ENCODE assay signal across 22 cellular contexts in the genomic region with DNA sequence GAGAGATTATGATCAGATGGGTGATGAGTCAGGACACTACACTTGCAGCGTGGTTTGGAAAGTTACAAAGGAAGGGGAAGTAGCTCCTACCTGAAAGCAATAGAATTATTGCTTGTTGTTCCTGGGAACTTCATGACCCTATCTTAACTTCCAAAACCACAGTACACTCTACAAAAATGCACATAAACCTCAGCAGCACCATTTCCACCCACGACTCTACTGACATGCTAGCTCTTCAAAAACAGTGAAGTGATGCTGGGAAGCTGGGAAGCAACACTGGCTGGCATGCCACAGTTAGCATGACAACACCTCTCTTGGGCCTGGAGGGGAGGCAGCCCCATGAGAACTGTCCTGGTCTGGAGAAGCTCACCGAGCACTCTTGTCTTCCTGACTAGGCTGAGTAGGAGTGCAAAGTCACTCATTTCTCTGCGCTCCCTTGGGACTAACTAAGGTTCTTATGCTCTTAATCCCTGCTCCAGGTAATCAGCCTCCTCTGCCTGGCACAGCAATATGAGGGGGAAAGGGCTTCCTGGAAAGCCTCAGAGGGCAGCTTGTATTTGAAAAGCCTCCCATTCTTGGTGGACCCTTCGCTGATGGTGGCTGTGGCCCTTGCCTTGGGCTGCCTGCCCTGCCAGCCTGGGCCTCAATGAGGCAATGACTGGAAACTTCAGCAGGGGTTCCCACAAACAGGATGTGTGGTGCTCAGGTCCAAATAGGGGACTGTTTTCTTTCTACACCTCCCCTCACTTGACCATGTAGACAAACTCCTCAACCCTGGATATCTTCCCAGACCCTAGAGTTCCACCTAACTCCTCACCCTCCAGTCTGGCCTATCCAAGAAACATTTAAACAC. TPM values are rescaled to one million over a fixed set of nuclear protein-coding genes. Genes with fewer than 3 reads are reported as not detected.
DNase-seq lines count a peak whose midpoint lies in the region; ATAC-seq and TF ChIP-seq lines count a peak whose summit lies in the region.
"Had no signal": no experiment of that assay in that cellular context is flagged by ENCODE, and none has a peak within 500 bp of the region (broad histone marks: within the 10 kb centered on the region; RNA-seq: fewer than 3 reads in every experiment).

No MANE protein-coding gene starts in this region.

- no peak overlapping the region for H3K9ac ChIP-seq in GM23248

- H2AFZ ChIP-seq in GM23248 (no peak overlapping the region), PC-9 (no peak overlapping the region)

- no peaks in the 10 kb centered on the region for H3K9me2 ChIP-seq in GM23248 (ENCODE audit: insufficient read depth)
- no peaks in the 10 kb centered on the region for H3K9me2 ChIP-seq in PC-9 (ENCODE audit: insufficient read depth)

- no peak for TF ChIP-seq CTCF in PC-9 (conservative IDR thresholded peaks at IDR 0.05)
- TF ChIP-seq CTCF in foreskin keratinocyte (conservative IDR thresholded peaks at IDR 0.05): no peak

- CTCF ChIA-PET in PC-9 (lab: Charles Lee): interaction anchor here (0.6 kb wide), 1 partner anchor 422 kb away, joined by 13 read pairs; no protein-coding TSS in a partner anchor

- H3K27ac ChIP-seq in GM23248 (0 out of 2 replicates have a peak overlapping the region, but pooled peaks have one; percentile 15), PC-9 (peak overlapping the region; percentile 56), foreskin keratinocyte (no peak overlapping the region)
- H3K27ac ChIP-seq: adrenal gland, left ventricle myocardium inferior, WERI-Rb-1 had no signal

- H3K27me3 ChIP-seq in GM23248 (replicated peaks; ENCODE audit: insufficient read depth) (peaks cover 22% of the 10 kb centered on the region), PC-9 (ENCODE audit: insufficient read depth, low read depth) (no peaks in the 10 kb centered on the region), foreskin keratinocyte (peaks cover 38% of the 10 kb centered on the region)

- no TSS peak for BruUV-seq in PC-9 (replicated peaks; lab: Mats Ljungman, UMichigan)

- POLR2A ChIA-PET in PC-9 (lab: Charles Lee; ENCODE audit: unreplicated experiment): no interaction called here

- ATAC-seq in foreskin keratinocyte (peak; percentile 55), HG02571 (IDR thresholded peaks at IDR 0.05; ENCODE audit: unreplicated experiment) (no peak)
- ATAC-seq: activated CD8-positive, alpha-beta T cell treated with anti-CD3 and anti-CD28 coated beads for 36 hours; right cardiac atrium had no signal

- H3K79me2 ChIP-seq in GM23248 (ENCODE audit: insufficient read depth) (no peaks in the 10 kb centered on the region), PC-9 (ENCODE audit: low read depth) (no peaks in the 10 kb centered on the region)

- H3K4me2 ChIP-seq in GM23248 (ENCODE audit: unreplicated experiment) (no peak overlapping the region), PC-9 (peak overlapping the region; percentile 20)

- peak; percentile 35 for DNase-seq in AG08395 (ENCODE audit: low spot score)
- peak; percentile 77 for DNase-seq in GM23248
- peak in 1 of 2 experiments; percentile 88 for DNase-seq in PC-9
- DNase-seq in foreskin keratinocyte: peak; percentile 34 to 73
- DNase-seq in SIG-M5 treated with dmso at 0.1 percent for 504 hours (lab: John Stamatoyannopoulos, UW; ENCODE audit: unreplicated experiment): no peak
- DNase-seq in iPS-NIHi11 (ENCODE audit: low spot score): no peak
- no peak for DNase-seq in NCI-H146 (lab: John Stamatoyannopoulos, UW)
- DNase-seq: activated CD8-positive, alpha-beta T cell treated with anti-CD3 and anti-CD28 coated beads for 36 hours; adrenal gland; AML-193; COR-L47; effector memory CD4-positive, alpha-beta T cell; GDM1; left ventricle myocardium inferior; NCI-H1048; NCI-H2081; occipital lobe; right cardiac atrium; substantia nigra; WERI-Rb-1 had no signal

- H3F3A ChIP-seq in GM23248 (ENCODE audit: insufficient read depth) (peaks cover 15% of the 10 kb centered on the region; the same call in 1 of the 2 replicates), PC-9 (ENCODE audit: insufficient read depth, low read depth) (peaks cover 27% of the 10 kb centered on the region)

- H3K9me3 ChIP-seq in GM23248 (ENCODE audit: low read depth) (no peaks in the 10 kb centered on the region), PC-9 (ENCODE audit: insufficient read depth, low read depth) (no peaks in the 10 kb centered on the region)
- H3K9me3 ChIP-seq: adrenal gland, left ventricle myocardium inferior had no signal

- no peaks in the 10 kb centered on the region for H3K36me3 ChIP-seq in GM23248 (ENCODE audit: low read depth)
- no peaks in the 10 kb centered on the region for H3K36me3 ChIP-seq in PC-9 (ENCODE audit: low read depth)
- H3K36me3 ChIP-seq: adrenal gland, left ventricle myocardium inferior, WERI-Rb-1 had no signal

- H3K4me1 ChIP-seq in GM23248 (ENCODE audit: insufficient read depth) (peaks cover 38% of the 10 kb centered on the region), PC-9 (replicated peaks; ENCODE audit: insufficient read depth) (peaks cover 48% of the 10 kb centered on the region), foreskin keratinocyte (peaks cover 23% of the 10 kb centered on the region)
- H3K4me1 ChIP-seq: adrenal gland, left ventricle myocardium inferior had no signal

- intact Hi-C loops in PC-9 (cut with micrococcal nuclease; ENCODE audit: unreplicated experiment): no loop called here

- H4K20me1 ChIP-seq in GM23248 (ENCODE audit: insufficient read depth): no peaks in the 10 kb centered on the region
- no peaks in the 10 kb centered on the region for H4K20me1 ChIP-seq in PC-9 (ENCODE audit: insufficient read depth)

- WGBS in GM23248 (ENCODE audit: low coverage in 1 of 2, low lambda C conversion rate in 2 of 2, missing lambda C conversion rate in 2 of 2), 2 experiments: 54 to 58% methylated on average over 5 of the region's 5 CpGs

- no peak overlapping the region for H3K4me3 ChIP-seq in GM23248
- H3K4me3 ChIP-seq in PC-9: no peak overlapping the region
- H3K4me3 ChIP-seq: adrenal gland, left ventricle myocardium inferior had no signal

- in situ Hi-C loops in GM23248 (cut with MboI): no loop called here

RNA-seq across cellular contexts. Expression of a gene that starts 1.2 kb away (rescaled TPM):
- not detected in 2 replicates for total RNA-seq in GM23248 (2014; rRNA removed; shearing (Covaris generic))
- polyA plus RNA-seq in GM23248 (2016; fragmentation: Nextera tagmentation; extraction: Ambion mirVana): not detected in 2 replicates
- 0.24 and 0.73 TPM in 2 replicates for total RNA-seq in PC-9 (2021)
- not detected in 2 replicates for total RNA-seq in foreskin keratinocyte
- polyA plus RNA-seq in foreskin keratinocyte: not detected in 2 replicates
- total RNA-seq: activated CD8-positive, alpha-beta T cell treated with anti-CD3 and anti-CD28 coated beads for 36 hours; adrenal gland; left ventricle myocardium inferior; occipital lobe; right cardiac atrium; T-helper 1 cell treated with Interleukin-12 subunit alpha and Interleukin-12 subunit beta and Interleukin-4 antibody, amounts not matched to agents 30 ng/mL and 1 ng/mL, for 36 hours had no signal
- polyA plus RNA-seq: adrenal gland, right cardiac atrium had no signal

RNA-seq across cellular contexts. Expression of a gene that starts 17.6 kb away (rescaled TPM):
- total RNA-seq in GM23248 (2014; rRNA removed; shearing (Covaris generic)): not detected in 2 replicates
- polyA plus RNA-seq in GM23248 (2016; fragmentation: Nextera tagmentation; extraction: Ambion mirVana) (not detected in 2 replicates), foreskin keratinocyte (0.74 TPM in 1 of 2 replicates, not detected in the other)
- total RNA-seq in PC-9 (2021) (not detected in 2 replicates), foreskin keratinocyte (0.48 TPM in 1 of 2 replicates, not detected in the other)
- total RNA-seq: activated CD8-positive, alpha-beta T cell treated with anti-CD3 and anti-CD28 coated beads for 36 hours; adrenal gland; left ventricle myocardium inferior; occipital lobe; right cardiac atrium; T-helper 1 cell treated with Interleukin-12 subunit alpha and Interleukin-12 subunit beta and Interleukin-4 antibody, amounts not matched to agents 30 ng/mL and 1 ng/mL, for 36 hours had no signal
- polyA plus RNA-seq: adrenal gland, right cardiac atrium had no signal

RNA-seq across cellular contexts. Expression of a gene that starts 19.2 kb away (rescaled TPM):
- total RNA-seq in GM23248 (2014; rRNA removed; shearing (Covaris generic)): 0.22 TPM in 1 of 2 replicates, not detected in the other
- polyA plus RNA-seq in GM23248 (2016; fragmentation: Nextera tagmentation; extraction: Ambion mirVana) (0.13 TPM in 1 of 2 replicates, not detected in the other), foreskin keratinocyte (0.03 and 0.06 TPM in 2 replicates)
- total RNA-seq in PC-9 (2021) (3.0 and 5.3 TPM in 2 replicates), foreskin keratinocyte (0.11 TPM in 1 of 2 replicates, not detected in the other)
- total RNA-seq: left ventricle myocardium inferior; right cardiac atrium; T-helper 1 cell treated with Interleukin-12 subunit alpha and Interleukin-12 subunit beta and Interleukin-4 antibody, amounts not matched to agents 30 ng/mL and 1 ng/mL, for 36 hours had no signal

RNA-seq across cellular contexts. Expression of a gene that starts 39.4 kb away (rescaled TPM):
- total RNA-seq in GM23248 (2014; rRNA removed; shearing (Covaris generic)): not detected in 2 replicates
- polyA plus RNA-seq in GM23248 (2016; fragmentation: Nextera tagmentation; extraction: Ambion mirVana) (0.15 TPM in 1 of 2 replicates, not detected in the other), foreskin keratinocyte (not detected in 2 replicates)
- total RNA-seq in PC-9 (2021) (0.28 TPM in 1 of 2 replicates, not detected in the other), foreskin keratinocyte (not detected in 2 replicates)
- total RNA-seq: adrenal gland; left ventricle myocardium inferior; occipital lobe; right cardiac atrium; T-helper 1 cell treated with Interleukin-12 subunit alpha and Interleukin-12 subunit beta and Interleukin-4 antibody, amounts not matched to agents 30 ng/mL and 1 ng/mL, for 36 hours had no signal

RNA-seq across cellular contexts. Expression of a gene that starts 54.1 kb away (rescaled TPM):
- not detected in 2 replicates for total RNA-seq in GM23248 (2014; rRNA removed; shearing (Covaris generic))
- not detected in 2 replicates for polyA plus RNA-seq in GM23248 (2016; fragmentation: Nextera tagmentation; extraction: Ambion mirVana)
- total RNA-seq in PC-9 (2021): 1.5 and 1.7 TPM in 2 replicates
- 0.32 and 0.58 TPM in 2 replicates for total RNA-seq in foreskin keratinocyte
- 0.10 and 0.17 TPM in 2 replicates for polyA plus RNA-seq in foreskin keratinocyte
- total RNA-seq: activated CD8-positive, alpha-beta T cell treated with anti-CD3 and anti-CD28 coated beads for 36 hours; adrenal gland; left ventricle myocardium inferior; right cardiac atrium; T-helper 1 cell treated with Interleukin-12 subunit alpha and Interleukin-12 subunit beta and Interleukin-4 antibody, amounts not matched to agents 30 ng/mL and 1 ng/mL, for 36 hours had no signal

Comparison
In these comparisons a context has a peak if more than half of its experiments do, and no peak if none do; other contexts are left out.
1. DNase-seq: peak in AG08395 (single experiment), GM23248 (single experiment) and foreskin keratinocyte (2 of 2); none in SIG-M5 treated with dmso at 0.1 percent for 504 hours (single experiment), iPS-NIHi11 (single experiment) and NCI-H146 (single experiment).